In genomic region chr9:77099388-77099787, GRCh38 we compare ENCODE assay signal across 1 cellular context.
A peak's percentile ranks its signal among the peaks of the same experiment; 100 is the strongest.
TF ChIP-seq lines count a peak whose summit lies in the region.

No MANE protein-coding gene starts in this region.

TF ChIP-seq in HEK293, 187 proteins besides CTCF, POLR2A, EP300 and RAD21 (continued from another document):
- TF ChIP-seq, protein P1, sequence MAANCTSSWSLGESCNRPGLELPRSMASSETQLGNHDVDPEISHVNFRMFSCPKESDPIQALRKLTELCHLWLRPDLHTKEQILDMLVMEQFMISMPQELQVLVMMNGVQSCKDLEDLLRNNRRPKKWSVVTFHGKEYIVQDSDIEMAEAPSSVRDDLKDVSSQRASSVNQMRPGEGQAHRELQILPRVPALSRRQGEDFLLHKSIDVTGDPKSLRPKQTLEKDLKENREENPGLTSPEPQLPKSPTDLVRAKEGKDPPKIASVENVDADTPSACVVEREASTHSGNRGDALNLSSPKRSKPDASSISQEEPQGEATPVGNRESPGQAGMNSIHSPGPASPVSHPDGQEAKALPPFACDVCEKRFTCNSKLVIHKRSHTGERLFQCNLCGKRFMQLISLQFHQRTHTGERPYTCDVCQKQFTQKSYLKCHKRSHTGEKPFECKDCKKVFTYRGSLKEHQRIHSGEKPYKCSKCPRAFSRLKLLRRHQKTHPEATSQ (tag by site-specific recombination; IDR thresholded peaks at IDR 0.05), result no peak
- TF ChIP-seq PATZ1 (tag by site-specific recombination; IDR thresholded peaks at IDR 0.05) (peak; percentile 50), ZNF302 (tag by site-specific recombination; IDR thresholded peaks at IDR 0.05; ENCODE audit: low read depth) (no peak), ZNF677 (tag by site-specific recombination; IDR thresholded peaks at IDR 0.05) (no peak), ZNF155 (tag by site-specific recombination; IDR thresholded peaks at IDR 0.05) (no peak), ZNF585B (tag by site-specific recombination; IDR thresholded peaks at IDR 0.05) (no peak), ZNF660 (tag by site-specific recombination; IDR thresholded peaks at IDR 0.05) (peak; percentile 79; the same call in 1 of the 2 replicates), ZNF354C (tag by site-specific recombination; IDR thresholded peaks at IDR 0.05; ENCODE audit: borderline replicate concordance, low read depth) (no peak), ZNF184 (tag by site-specific recombination; IDR thresholded peaks at IDR 0.05) (0 out of 2 replicates have a peak, but pooled peaks have one; percentile 34), ZNF514 (tag by site-specific recombination; IDR thresholded peaks at IDR 0.05) (no peak), OVOL3 (tag by site-specific recombination; IDR thresholded peaks at IDR 0.05) (peak; percentile 62), ZNF654 (tag by site-specific recombination; IDR thresholded peaks at IDR 0.05; ENCODE audit: low read depth) (no peak), ZNF341 (tag by site-specific recombination; IDR thresholded peaks at IDR 0.05; ENCODE audit: low read depth) (peak; percentile 60), ZIC2 (tag by site-specific recombination; IDR thresholded peaks at IDR 0.05) (no peak; the same call in 1 of the 2 replicates), ZNF629 (tag by site-specific recombination; IDR thresholded peaks at IDR 0.05) (peak; percentile 98), ZNF843 (tag by site-specific recombination; IDR thresholded peaks at IDR 0.05) (peak; percentile 96), ZNF670 (tag by site-specific recombination; IDR thresholded peaks at IDR 0.05; ENCODE audit: low read depth) (no peak), BCL11B (tag by site-specific recombination; IDR thresholded peaks at IDR 0.05; ENCODE audit: low read depth) (peak; percentile 52; the same call in 1 of the 2 replicates), ZNF350 (tag by site-specific recombination; IDR thresholded peaks at IDR 0.05) (no peak), FEZF1 (tag by site-specific recombination; IDR thresholded peaks at IDR 0.05) (peak; percentile 88), ZEB2 (tag by site-specific recombination; IDR thresholded peaks at IDR 0.05) (peak; percentile 95), ZNF175 (tag by site-specific recombination; IDR thresholded peaks at IDR 0.05) (no peak), ZNF132 (tag by site-specific recombination; IDR thresholded peaks at IDR 0.05; ENCODE audit: borderline replicate concordance) (no peak), MZF1 (tag by site-specific recombination; IDR thresholded peaks at IDR 0.05; ENCODE audit: borderline replicate concordance) (peak; percentile 72; the same call in 1 of the 2 replicates), ZSCAN23 (tag by site-specific recombination; IDR thresholded peaks at IDR 0.05) (peak; percentile 82; the same call in 1 of the 2 replicates), KLF7 (tag by site-specific recombination; IDR thresholded peaks at IDR 0.05; ENCODE audit: borderline replicate concordance) (no peak; the same call in 1 of the 2 replicates), PRDM1 (tag by site-specific recombination; IDR thresholded peaks at IDR 0.05) (peak; percentile 77), ZNF2 (tag by site-specific recombination; IDR thresholded peaks at IDR 0.05) (peak; percentile 54; the same call in 1 of the 2 replicates), TCF7L2 (IDR thresholded peaks at IDR 0.05; ENCODE audit: borderline replicate concordance, low read depth, low read length) (no peak), OSR2 (tag by site-specific recombination; IDR thresholded peaks at IDR 0.05) (peak; percentile 92), KLF17 (tag by site-specific recombination; IDR thresholded peaks at IDR 0.05) (peak; percentile 69; the same call in 1 of the 2 replicates), SCRT2 (tag by site-specific recombination; IDR thresholded peaks at IDR 0.05) (no peak), ZBTB8A (tag by site-specific recombination; IDR thresholded peaks at IDR 0.05) (peak; percentile 46; the same call in 1 of the 2 replicates), ZNF571 (tag by site-specific recombination; IDR thresholded peaks at IDR 0.05) (no peak), KLF1 (tag by site-specific recombination; IDR thresholded peaks at IDR 0.05) (no peak), ZNF169 (tag by site-specific recombination; IDR thresholded peaks at IDR 0.05) (no peak), GLI2 (tag by site-specific recombination; IDR thresholded peaks at IDR 0.05; ENCODE audit: borderline replicate concordance, low read depth) (peak; percentile 77; the same call in 1 of the 2 replicates), ZFP37 (tag by site-specific recombination; IDR thresholded peaks at IDR 0.05) (no peak)
- TF ChIP-seq, protein P2, sequence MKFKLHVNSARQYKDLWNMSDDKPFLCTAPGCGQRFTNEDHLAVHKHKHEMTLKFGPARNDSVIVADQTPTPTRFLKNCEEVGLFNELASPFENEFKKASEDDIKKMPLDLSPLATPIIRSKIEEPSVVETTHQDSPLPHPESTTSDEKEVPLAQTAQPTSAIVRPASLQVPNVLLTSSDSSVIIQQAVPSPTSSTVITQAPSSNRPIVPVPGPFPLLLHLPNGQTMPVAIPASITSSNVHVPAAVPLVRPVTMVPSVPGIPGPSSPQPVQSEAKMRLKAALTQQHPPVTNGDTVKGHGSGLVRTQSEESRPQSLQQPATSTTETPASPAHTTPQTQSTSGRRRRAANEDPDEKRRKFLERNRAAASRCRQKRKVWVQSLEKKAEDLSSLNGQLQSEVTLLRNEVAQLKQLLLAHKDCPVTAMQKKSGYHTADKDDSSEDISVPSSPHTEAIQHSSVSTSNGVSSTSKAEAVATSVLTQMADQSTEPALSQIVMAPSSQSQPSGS (tag by site-specific recombination; IDR thresholded peaks at IDR 0.05; ENCODE audit: low read depth), result peak; percentile 87
- TF ChIP-seq, protein P3, sequence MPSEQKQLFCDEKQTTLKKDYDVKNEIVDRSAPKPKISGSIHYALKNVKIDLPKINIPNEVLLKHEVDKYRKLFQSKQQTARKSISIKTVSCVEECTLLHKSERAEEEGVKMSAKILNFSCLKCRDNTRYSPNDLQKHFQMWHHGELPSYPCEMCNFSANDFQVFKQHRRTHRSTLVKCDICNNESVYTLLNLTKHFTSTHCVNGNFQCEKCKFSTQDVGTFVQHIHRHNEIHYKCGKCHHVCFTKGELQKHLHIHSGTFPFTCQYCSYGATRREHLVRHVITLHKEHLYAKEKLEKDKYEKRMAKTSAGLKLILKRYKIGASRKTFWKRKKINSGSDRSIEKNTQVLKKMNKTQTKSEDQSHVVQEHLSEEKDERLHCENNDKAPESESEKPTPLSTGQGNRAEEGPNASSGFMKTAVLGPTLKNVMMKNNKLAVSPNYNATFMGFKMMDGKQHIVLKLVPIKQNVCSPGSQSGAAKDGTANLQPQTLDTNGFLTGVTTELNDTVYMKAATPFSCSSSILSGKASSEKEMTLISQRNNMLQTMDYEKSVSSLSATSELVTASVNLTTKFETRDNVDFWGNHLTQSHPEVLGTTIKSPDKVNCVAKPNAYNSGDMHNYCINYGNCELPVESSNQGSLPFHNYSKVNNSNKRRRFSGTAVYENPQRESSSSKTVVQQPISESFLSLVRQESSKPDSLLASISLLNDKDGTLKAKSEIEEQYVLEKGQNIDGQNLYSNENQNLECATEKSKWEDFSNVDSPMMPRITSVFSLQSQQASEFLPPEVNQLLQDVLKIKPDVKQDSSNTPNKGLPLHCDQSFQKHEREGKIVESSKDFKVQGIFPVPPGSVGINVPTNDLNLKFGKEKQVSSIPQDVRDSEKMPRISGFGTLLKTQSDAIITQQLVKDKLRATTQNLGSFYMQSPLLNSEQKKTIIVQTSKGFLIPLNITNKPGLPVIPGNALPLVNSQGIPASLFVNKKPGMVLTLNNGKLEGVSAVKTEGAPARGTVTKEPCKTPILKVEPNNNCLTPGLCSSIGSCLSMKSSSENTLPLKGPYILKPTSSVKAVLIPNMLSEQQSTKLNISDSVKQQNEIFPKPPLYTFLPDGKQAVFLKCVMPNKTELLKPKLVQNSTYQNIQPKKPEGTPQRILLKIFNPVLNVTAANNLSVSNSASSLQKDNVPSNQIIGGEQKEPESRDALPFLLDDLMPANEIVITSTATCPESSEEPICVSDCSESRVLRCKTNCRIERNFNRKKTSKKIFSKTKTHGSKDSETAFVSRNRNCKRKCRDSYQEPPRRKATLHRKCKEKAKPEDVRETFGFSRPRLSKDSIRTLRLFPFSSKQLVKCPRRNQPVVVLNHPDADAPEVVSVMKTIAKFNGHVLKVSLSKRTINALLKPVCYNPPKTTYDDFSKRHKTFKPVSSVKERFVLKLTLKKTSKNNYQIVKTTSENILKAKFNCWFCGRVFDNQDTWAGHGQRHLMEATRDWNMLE (tag by site-specific recombination; conservative IDR thresholded peaks at IDR 0.05; ENCODE audit: low read depth), result peak; percentile 44
- TF ChIP-seq, protein P4, sequence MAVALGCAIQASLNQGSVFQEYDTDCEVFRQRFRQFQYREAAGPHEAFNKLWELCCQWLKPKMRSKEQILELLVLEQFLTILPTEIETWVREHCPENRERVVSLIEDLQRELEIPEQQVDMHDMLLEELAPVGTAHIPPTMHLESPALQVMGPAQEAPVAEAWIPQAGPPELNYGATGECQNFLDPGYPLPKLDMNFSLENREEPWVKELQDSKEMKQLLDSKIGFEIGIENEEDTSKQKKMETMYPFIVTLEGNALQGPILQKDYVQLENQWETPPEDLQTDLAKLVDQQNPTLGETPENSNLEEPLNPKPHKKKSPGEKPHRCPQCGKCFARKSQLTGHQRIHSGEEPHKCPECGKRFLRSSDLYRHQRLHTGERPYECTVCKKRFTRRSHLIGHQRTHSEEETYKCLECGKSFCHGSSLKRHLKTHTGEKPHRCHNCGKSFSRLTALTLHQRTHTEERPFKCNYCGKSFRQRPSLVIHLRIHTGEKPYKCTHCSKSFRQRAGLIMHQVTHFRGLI (tag by site-specific recombination; IDR thresholded peaks at IDR 0.05), result peak; percentile 36; the same call in 1 of the 2 replicates
- TF ChIP-seq, protein P5, sequence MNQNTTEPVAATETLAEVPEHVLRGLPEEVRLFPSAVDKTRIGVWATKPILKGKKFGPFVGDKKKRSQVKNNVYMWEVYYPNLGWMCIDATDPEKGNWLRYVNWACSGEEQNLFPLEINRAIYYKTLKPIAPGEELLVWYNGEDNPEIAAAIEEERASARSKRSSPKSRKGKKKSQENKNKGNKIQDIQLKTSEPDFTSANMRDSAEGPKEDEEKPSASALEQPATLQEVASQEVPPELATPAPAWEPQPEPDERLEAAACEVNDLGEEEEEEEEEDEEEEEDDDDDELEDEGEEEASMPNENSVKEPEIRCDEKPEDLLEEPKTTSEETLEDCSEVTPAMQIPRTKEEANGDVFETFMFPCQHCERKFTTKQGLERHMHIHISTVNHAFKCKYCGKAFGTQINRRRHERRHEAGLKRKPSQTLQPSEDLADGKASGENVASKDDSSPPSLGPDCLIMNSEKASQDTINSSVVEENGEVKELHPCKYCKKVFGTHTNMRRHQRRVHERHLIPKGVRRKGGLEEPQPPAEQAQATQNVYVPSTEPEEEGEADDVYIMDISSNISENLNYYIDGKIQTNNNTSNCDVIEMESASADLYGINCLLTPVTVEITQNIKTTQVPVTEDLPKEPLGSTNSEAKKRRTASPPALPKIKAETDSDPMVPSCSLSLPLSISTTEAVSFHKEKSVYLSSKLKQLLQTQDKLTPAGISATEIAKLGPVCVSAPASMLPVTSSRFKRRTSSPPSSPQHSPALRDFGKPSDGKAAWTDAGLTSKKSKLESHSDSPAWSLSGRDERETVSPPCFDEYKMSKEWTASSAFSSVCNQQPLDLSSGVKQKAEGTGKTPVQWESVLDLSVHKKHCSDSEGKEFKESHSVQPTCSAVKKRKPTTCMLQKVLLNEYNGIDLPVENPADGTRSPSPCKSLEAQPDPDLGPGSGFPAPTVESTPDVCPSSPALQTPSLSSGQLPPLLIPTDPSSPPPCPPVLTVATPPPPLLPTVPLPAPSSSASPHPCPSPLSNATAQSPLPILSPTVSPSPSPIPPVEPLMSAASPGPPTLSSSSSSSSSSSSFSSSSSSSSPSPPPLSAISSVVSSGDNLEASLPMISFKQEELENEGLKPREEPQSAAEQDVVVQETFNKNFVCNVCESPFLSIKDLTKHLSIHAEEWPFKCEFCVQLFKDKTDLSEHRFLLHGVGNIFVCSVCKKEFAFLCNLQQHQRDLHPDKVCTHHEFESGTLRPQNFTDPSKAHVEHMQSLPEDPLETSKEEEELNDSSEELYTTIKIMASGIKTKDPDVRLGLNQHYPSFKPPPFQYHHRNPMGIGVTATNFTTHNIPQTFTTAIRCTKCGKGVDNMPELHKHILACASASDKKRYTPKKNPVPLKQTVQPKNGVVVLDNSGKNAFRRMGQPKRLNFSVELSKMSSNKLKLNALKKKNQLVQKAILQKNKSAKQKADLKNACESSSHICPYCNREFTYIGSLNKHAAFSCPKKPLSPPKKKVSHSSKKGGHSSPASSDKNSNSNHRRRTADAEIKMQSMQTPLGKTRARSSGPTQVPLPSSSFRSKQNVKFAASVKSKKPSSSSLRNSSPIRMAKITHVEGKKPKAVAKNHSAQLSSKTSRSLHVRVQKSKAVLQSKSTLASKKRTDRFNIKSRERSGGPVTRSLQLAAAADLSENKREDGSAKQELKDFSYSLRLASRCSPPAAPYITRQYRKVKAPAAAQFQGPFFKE (tag by site-specific recombination; IDR thresholded peaks at IDR 0.05; ENCODE audit: borderline replicate concordance), result no peak
- TF ChIP-seq, protein P6, sequence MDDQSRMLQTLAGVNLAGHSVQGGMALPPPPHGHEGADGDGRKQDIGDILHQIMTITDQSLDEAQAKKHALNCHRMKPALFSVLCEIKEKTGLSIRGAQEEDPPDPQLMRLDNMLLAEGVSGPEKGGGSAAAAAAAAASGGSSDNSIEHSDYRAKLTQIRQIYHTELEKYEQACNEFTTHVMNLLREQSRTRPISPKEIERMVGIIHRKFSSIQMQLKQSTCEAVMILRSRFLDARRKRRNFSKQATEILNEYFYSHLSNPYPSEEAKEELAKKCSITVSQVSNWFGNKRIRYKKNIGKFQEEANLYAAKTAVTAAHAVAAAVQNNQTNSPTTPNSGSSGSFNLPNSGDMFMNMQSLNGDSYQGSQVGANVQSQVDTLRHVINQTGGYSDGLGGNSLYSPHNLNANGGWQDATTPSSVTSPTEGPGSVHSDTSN (CRISPR knock-in tag; IDR thresholded peaks at IDR 0.05), result no peak
TF ChIP-seq in HEK293: peak in this region for 66.
